In the genomic region with DNA sequence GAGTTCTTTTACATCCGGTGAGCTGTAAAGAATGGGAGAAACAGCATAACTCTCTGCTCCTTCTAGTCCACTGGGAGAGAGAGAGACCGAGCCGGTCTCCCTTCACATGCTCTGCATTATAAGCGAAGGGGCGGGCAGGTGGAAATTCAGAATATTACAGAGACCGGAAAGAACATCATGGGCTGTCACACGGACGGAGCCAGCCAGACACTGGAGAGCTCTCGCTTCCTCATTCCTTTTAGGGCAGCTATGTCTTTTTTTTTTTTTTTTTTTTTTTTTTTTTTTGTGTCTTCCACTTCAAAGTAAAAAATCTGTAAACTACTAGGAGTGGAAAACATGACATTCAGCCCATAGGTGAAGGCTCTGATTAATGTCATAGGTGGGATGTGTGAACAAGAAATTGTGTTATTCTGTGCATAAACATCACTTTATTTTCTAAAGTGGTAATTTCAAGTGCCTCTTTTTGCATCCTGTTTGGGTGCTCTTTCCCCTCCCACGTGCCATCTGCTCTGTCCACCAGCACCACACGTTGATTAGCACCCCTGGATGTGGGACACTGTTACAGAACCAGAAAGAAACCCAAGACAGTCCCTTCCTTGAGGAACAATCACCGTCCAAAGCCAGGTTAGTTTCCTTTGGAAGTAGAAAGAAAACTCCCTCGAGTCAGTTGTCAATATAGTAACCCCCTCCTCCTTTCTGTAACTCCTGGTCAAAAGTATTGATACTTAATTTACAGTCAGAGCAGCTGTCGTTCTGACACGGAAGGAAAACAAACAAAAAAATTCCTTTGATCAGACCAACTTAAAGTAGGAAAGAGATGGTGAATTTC, we compare ENCODE assay signal across 8 cellular contexts. TPM values are rescaled to one million over a fixed set of nuclear protein-coding genes. Genes with fewer than 3 reads are reported as not detected.
DNase-seq lines count a peak whose midpoint lies in the region; ATAC-seq and TF ChIP-seq lines count a peak whose summit lies in the region.

A gene with protein sequence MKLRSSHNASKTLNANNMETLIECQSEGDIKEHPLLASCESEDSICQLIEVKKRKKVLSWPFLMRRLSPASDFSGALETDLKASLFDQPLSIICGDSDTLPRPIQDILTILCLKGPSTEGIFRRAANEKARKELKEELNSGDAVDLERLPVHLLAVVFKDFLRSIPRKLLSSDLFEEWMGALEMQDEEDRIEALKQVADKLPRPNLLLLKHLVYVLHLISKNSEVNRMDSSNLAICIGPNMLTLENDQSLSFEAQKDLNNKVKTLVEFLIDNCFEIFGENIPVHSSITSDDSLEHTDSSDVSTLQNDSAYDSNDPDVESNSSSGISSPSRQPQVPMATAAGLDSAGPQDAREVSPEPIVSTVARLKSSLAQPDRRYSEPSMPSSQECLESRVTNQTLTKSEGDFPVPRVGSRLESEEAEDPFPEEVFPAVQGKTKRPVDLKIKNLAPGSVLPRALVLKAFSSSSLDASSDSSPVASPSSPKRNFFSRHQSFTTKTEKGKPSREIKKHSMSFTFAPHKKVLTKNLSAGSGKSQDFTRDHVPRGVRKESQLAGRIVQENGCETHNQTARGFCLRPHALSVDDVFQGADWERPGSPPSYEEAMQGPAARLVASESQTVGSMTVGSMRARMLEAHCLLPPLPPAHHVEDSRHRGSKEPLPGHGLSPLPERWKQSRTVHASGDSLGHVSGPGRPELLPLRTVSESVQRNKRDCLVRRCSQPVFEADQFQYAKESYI (minus strand): TSS at position 93 of the 829 bp plus-strand sequence. CDS start 845 bp downstream, outside the sequence.

- H3K27ac ChIP-seq in HEK293 (ENCODE audit: extremely low read depth, low read depth, low read length): no peak within 1 kb of the TSS

- no peak within 1 kb of the TSS for H3K4me3 ChIP-seq in HEK293 (ENCODE audit: low read depth, low read length)

- POLR2A ChIA-PET in HEK293 (lab: Yijun Ruan, JAX): no interaction called here

- H3K36me3 ChIP-seq in HEK293 (ENCODE audit: control insufficient read depth in 2 of 2, insufficient read depth in 1 of 2, low read length in 2 of 2): no peaks in the 10 kb centered on the region

- peak; percentile 86 to 91 for ATAC-seq in left cardiac atrium

- H3K4me1 ChIP-seq in HEK293 (ENCODE audit: control insufficient read depth, insufficient read depth, low read length): no peaks in the 10 kb centered on the region

- in situ Hi-C loops in GM13976 (cut with MboI; ENCODE audit: low sequenced_read_pairs, unreplicated experiment): loop anchor here (10.0 kb wide), 1 partner anchor 60 kb away; no protein-coding TSS in a partner anchor

- DNase-seq in GM13976 (ENCODE audit: low spot score) (peak; percentile 80), NK-92 (lab: John Stamatoyannopoulos, UW; ENCODE audit: unreplicated experiment) (peak; percentile 22), left cardiac atrium (peak; percentile 72), NCI-H1092 treated with DMSO at 0.1 percent for 48 hours (lab: John Stamatoyannopoulos, UW) (no peak), NCI-H446 treated with DMSO at 0.1 percent for 48 hours (lab: John Stamatoyannopoulos, UW) (no peak)
- DNase-seq in activated CD8-positive, alpha-beta memory T cell treated with anti-CD3 and anti-CD28 coated beads, Interleukin-2, amount 50 U/mL, for 48 hours: peak; percentile 83
- peak; percentile 53 to 79 for DNase-seq in stimulated activated CD4-positive, alpha-beta T cell treated with anti-CD3 and anti-CD28 coated beads, Interleukin-1b, Interleukin-23, amount 100 ng/mL, for 1 hour (ENCODE audit: low read depth in 2 of 2)

- intact Hi-C loops in left cardiac atrium (cut with DNase I): loop anchor here (5.0 kb wide), 1 partner anchor 57 kb away; no protein-coding TSS in a partner anchor

- no peaks in the 10 kb centered on the region for H3K9me3 ChIP-seq in HEK293 (ENCODE audit: control insufficient read depth, insufficient read depth, low read depth, low read length)

- CTCF ChIA-PET in HEK293 (lab: Yijun Ruan, JAX): interaction anchor here (0.5 to 5.4 kb wide), 13 partner anchors 9 to 901 kb away, joined by 3 to 68 read pairs (median 3); no protein-coding TSS in a partner anchor

- TF ChIP-seq CTCF in GM13976 (IDR thresholded peaks at IDR 0.05; ENCODE audit: borderline replicate concordance, control extremely low read depth, extremely low read depth, insufficient read depth, missing control alignments) (no peak), HEK293 (tag by site-specific recombination; IDR thresholded peaks at IDR 0.05) (no peak)

TF ChIP-seq in HEK293, 187 proteins besides CTCF, POLR2A, EP300 and RAD21:
- no peak for TF ChIP-seq FEZF1 (tag by site-specific recombination; IDR thresholded peaks at IDR 0.05)
- TF ChIP-seq, protein P1, sequence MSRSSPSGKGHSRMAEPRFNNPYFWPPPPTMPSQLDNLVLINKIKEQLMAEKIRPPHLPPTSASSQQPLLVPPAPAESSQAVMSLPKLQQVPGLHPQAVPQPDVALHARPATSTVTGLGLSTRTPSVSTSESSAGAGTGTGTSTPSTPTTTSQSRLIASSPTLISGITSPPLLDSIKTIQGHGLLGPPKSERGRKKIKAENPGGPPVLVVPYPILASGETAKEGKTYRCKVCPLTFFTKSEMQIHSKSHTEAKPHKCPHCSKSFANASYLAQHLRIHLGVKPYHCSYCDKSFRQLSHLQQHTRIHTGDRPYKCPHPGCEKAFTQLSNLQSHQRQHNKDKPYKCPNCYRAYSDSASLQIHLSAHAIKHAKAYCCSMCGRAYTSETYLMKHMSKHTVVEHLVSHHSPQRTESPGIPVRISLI (tag by site-specific recombination; IDR thresholded peaks at IDR 0.05): peak; percentile 66; the same call in 1 of the 2 replicates

RNA-seq across cellular contexts. Expression of the gene that starts here (rescaled TPM):
- total RNA-seq in left cardiac atrium: 1 to 10 TPM; 1.6 to 2.6 TPM

Comparison
In these comparisons a context has a peak if more than half of its experiments do, and no peak if none do; other contexts are left out.
1. DNase-seq: peak in GM13976 (single experiment), NK-92 (single experiment), activated CD8-positive, alpha-beta memory T cell treated with anti-CD3 and anti-CD28 coated beads, Interleukin-2, amount 50 U/mL, for 48 hours (single experiment), left cardiac atrium (single experiment) and stimulated activated CD4-positive, alpha-beta T cell treated with anti-CD3 and anti-CD28 coated beads, Interleukin-1b, Interleukin-23, amount 100 ng/mL, for 1 hour (2 of 2); none in NCI-H1092 treated with DMSO at 0.1 percent for 48 hours (single experiment) and NCI-H446 treated with DMSO at 0.1 percent for 48 hours (single experiment).